ENCODE assay signal across 26 cellular contexts in the genomic region with DNA sequence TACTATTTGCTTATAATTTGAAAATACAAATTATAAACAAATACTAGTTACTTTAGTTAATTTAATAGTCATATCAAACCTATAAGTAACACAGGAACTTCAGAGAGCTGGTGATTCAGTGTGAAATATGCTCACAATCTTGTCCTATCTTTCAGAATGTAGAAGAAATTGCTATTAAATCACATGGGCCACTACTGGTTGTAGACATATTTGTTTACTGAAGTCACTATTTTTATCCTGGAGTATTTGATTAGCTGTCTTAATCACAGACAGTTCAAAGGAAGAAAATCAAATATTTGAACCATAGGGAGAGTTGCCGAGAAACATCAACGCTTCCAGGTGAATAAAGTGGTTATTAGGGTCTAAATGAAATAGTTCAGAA.
"Had no signal": no experiment of that assay in that cellular context is flagged by ENCODE, and none has a peak within 500 bp of the region (broad histone marks: within the 10 kb centered on the region; RNA-seq: fewer than 3 reads in every experiment).

No MANE protein-coding gene starts in this region.

- H3K36me3 ChIP-seq: heart right ventricle, ovary, prostate gland, thoracic aorta had no signal

- FAIRE-seq: endometrium, keratinocyte had no signal

- H3K4me3 ChIP-seq: body of pancreas, heart right ventricle, lung, ovary, prostate gland, thoracic aorta had no signal

- ATAC-seq: activated T-cell treated with anti-CD3 and anti-CD28 coated beads, Interleukin-2, amount 50 U/mL, for 4 hours; body of pancreas; heart right ventricle; left colon; naive thymus-derived CD8-positive, alpha-beta T cell had no signal

- H3K27me3 ChIP-seq: body of pancreas, heart right ventricle, ovary had no signal

- H3K4me1 Mint-ChIP-seq: activated naive CD4-positive, alpha-beta T cell treated with anti-CD3 and anti-CD28 coated beads, Interleukin-2, amount 10 ng/mL, durations not matched to agents 7 days and 5 days; naive thymus-derived CD8-positive, alpha-beta T cell had no signal

- H3K9me3 ChIP-seq: body of pancreas, heart right ventricle, ovary, prostate gland, thoracic aorta had no signal

- H3K27ac ChIP-seq: body of pancreas, heart right ventricle, ovary, prostate gland, thoracic aorta had no signal

- H3K9me3 Mint-ChIP-seq: dendritic cell treated with granulocyte-macrophage colony-stimulating factor and Interleukin-4, amounts not matched to agents 40 ng/mL and 50 ng/mL, for 4 days; type B pancreatic cell had no signal

- H3K36me3 Mint-ChIP-seq: activated naive CD4-positive, alpha-beta T cell treated with anti-CD3 and anti-CD28 coated beads, Interleukin-2, amount 10 ng/mL, durations not matched to agents 7 days and 5 days; naive thymus-derived CD8-positive, alpha-beta T cell; type B pancreatic cell had no signal

- DNase-seq: activated CD4-positive, alpha-beta T cell treated with anti-CD3 and anti-CD28 coated beads for 4 hours; activated CD4-positive, alpha-beta T cell treated with anti-CD3 and anti-CD28 coated beads, Interleukin-2, amount 50 U/mL, for 48 hours; activated CD4-positive, CD25-positive, alpha-beta regulatory T cell; activated CD8-positive, alpha-beta memory T cell treated with anti-CD3 and anti-CD28 coated beads, Interleukin-2, amount 50 U/mL, for 48 hours; activated effector memory CD4-positive, alpha-beta T cell treated with Interleukin-2 at 50 U/mL for 16 hours; activated naive CD4-positive, alpha-beta T cell treated with anti-CD3 and anti-CD28 coated beads, Interleukin-2, amount 10 ng/mL, durations not matched to agents 7 days and 5 days; activated T-cell treated with anti-CD3 and anti-CD28 coated beads, Interleukin-2, amount 50 U/mL, for 4 hours; anterior cingulate cortex; body of pancreas; effector CD4-positive, alpha-beta T cell; erythroblast; foreskin fibroblast; heart right ventricle; left colon; naive thymus-derived CD8-positive, alpha-beta T cell; ovary; stimulated activated CD4-positive, alpha-beta T cell treated with anti-CD3 and anti-CD28 coated beads, Interleukin-4, amount 100 ng/mL, for 24 hours; stimulated activated naive CD4-positive, alpha-beta T cell treated with Interleukin-2 at 50 U/mL for 16 hours; T-helper 9 cell had no signal

- H3K27me3 Mint-ChIP-seq: activated naive CD4-positive, alpha-beta T cell treated with anti-CD3 and anti-CD28 coated beads, Interleukin-2, amount 10 ng/mL, durations not matched to agents 7 days and 5 days; dendritic cell treated with granulocyte-macrophage colony-stimulating factor and Interleukin-4, amounts not matched to agents 40 ng/mL and 50 ng/mL, for 4 days; naive thymus-derived CD8-positive, alpha-beta T cell; type B pancreatic cell had no signal

- H3K27ac Mint-ChIP-seq: activated naive CD4-positive, alpha-beta T cell treated with anti-CD3 and anti-CD28 coated beads, Interleukin-2, amount 10 ng/mL, durations not matched to agents 7 days and 5 days; dendritic cell treated with granulocyte-macrophage colony-stimulating factor and Interleukin-4, amounts not matched to agents 40 ng/mL and 50 ng/mL, for 4 days; naive thymus-derived CD8-positive, alpha-beta T cell had no signal

- H3K4me1 ChIP-seq: prostate gland had no signal

- H3K4me3 Mint-ChIP-seq: activated naive CD4-positive, alpha-beta T cell treated with anti-CD3 and anti-CD28 coated beads, Interleukin-2, amount 10 ng/mL, durations not matched to agents 7 days and 5 days; activated T-cell treated with anti-CD3 and anti-CD28 coated beads, Interleukin-2, amount 50 U/mL, for 4 hours; dendritic cell treated with granulocyte-macrophage colony-stimulating factor and Interleukin-4, amounts not matched to agents 40 ng/mL and 50 ng/mL, for 4 days; naive thymus-derived CD8-positive, alpha-beta T cell; type B pancreatic cell had no signal
